27 cellular contexts compared by ENCODE assay signal in the genomic region with DNA sequence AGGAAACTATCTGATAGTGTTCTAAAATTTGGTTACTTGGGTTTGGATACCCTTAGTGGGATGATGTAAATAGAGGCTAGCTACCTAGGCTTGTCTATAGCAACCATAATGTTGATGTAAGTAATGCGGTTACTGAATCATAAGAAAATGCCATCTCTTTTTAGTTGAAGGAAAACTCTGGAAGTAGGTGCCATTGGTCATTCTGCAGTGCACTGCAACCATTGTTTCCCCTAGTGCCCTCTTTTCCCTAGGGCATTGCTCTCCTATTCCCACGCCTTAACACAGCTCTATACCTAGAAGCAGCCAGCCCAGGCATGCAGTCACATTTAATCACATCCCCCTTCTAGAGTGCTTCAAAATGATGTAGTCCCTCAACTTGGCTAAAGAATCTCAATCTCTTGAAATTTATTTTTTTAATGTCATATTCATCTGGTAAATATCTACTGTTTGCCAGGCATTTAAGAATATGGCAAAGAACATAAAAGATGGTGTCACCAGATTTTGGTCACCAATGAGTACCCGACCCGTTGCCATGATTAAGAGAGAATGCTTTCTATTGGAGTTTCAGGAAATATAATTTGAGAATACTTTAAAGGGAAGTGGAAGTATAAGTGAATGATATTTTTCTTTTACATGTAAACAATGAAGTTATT. TPM values are rescaled to one million over a fixed set of nuclear protein-coding genes. Genes with fewer than 3 reads are reported as not detected.
DNase-seq lines count a peak whose midpoint lies in the region; ATAC-seq, FAIRE-seq and TF ChIP-seq lines count a peak whose summit lies in the region.
"Had no signal": no experiment of that assay in that cellular context is flagged by ENCODE, and none has a peak within 500 bp of the region (broad histone marks: within the 10 kb centered on the region; RNA-seq: fewer than 3 reads in every experiment).

No MANE protein-coding gene starts in this region.

- H3K27ac Mint-ChIP-seq in CD8-positive, alpha-beta T cell: no peak overlapping the region
- H3K27ac Mint-ChIP-seq in osteocyte (ENCODE audit: unreplicated experiment): no peak overlapping the region
- H3K27ac Mint-ChIP-seq: activated CD4-positive, alpha-beta memory T cell treated with anti-CD3 and anti-CD28 coated beads, Interleukin-2, amount 10 ng/mL, durations not matched to agents 7 days and 5 days; activated naive CD8-positive, alpha-beta T cell treated with anti-CD3 and anti-CD28 coated beads, Interleukin-2, amount 10 ng/mL, durations not matched to agents 7 days and 5 days; HFFc6; T-helper 1 cell treated with Interleukin-12 subunit alpha and Interleukin-12 subunit beta and Interleukin-4 antibody, amounts not matched to agents 30 μg/mL and 1 μg/mL, for 36 hours had no signal

- H3K27me3 ChIP-seq in CD8-positive, alpha-beta T cell (ENCODE audit: insufficient read depth, low read length): no peaks in the 10 kb centered on the region
- H3K27me3 ChIP-seq in H1 (replicated peaks in 1 of 4; ENCODE audit: control insufficient read depth in 3 of 4, extremely low read depth in 1 of 4, insufficient read depth in 3 of 4, low read length in 3 of 4) (no peaks in the 10 kb centered on the region), mesendoderm (ENCODE audit: insufficient read depth, low read length, poor library complexity) (no peaks in the 10 kb centered on the region)
- H3K27me3 ChIP-seq: ascending aorta, cardiac muscle cell, colonic mucosa, heart left ventricle, tibial artery had no signal

- peaks cover 19% of the 10 kb centered on the region for H3K36me3 ChIP-seq in CD8-positive, alpha-beta T cell (ENCODE audit: insufficient read depth, low read length)
- H3K36me3 ChIP-seq in H1 (ENCODE audit: control insufficient read depth in 2 of 4, insufficient read depth in 4 of 4, low read length in 3 of 4) (peaks cover 9 to 52% (median 36%) of the 10 kb centered on the region in 4 experiments; a peak in 7 of 8 replicates), mesendoderm (ENCODE audit: control insufficient read depth, insufficient read depth, low read length) (no peaks in the 10 kb centered on the region)

- 94% methylated on average over 4 of the region's 4 CpGs; no CpG with 5 or more reads in 1 of the 2 experiments for WGBS in H1 (ENCODE audit: extremely low coverage in 1 of 2, insufficient coverage in 1 of 2, insufficient read length in 1 of 2, insufficient replicate concordance in 2 of 2, low coverage in 1 of 2, low lambda C conversion rate in 2 of 2, missing lambda C conversion rate in 1 of 2), 2 experiments
- WGBS in mesendoderm (ENCODE audit: extremely low coverage, insufficient coverage, low lambda C conversion rate): no CpG with 5 or more reads among the region's 4 CpGs

- CTCF ChIA-PET in CD8-positive, alpha-beta T cell (lab: Charles Lee): interaction anchor here (0.8 to 0.9 kb wide), 2 partner anchors 8 kb away, joined by 3 read pairs; no protein-coding TSS in a partner anchor
- CTCF ChIA-PET in H1 (lab: Charles Lee; ENCODE audit: partially characterized antibody): interaction anchor here (0.6 to 2.7 kb wide), 2 partner anchors 11 to 321 kb away, joined by 3 to 7 read pairs; no protein-coding TSS in a partner anchor

- H3K4me2 ChIP-seq in H1 (ENCODE audit: insufficient read depth in 1 of 2, low read depth in 2 of 2, low read length in 2 of 2) (no peak overlapping the region), mesendoderm (ENCODE audit: low read length) (no peak overlapping the region)

- TF ChIP-seq EP300 in H1 (IDR thresholded peaks at IDR 0.05; ENCODE audit: borderline replicate concordance in 1 of 2, low read depth in 2 of 2, low read length in 2 of 2): no peak

- H2BK15ac ChIP-seq in H1 (ENCODE audit: low read length) (no peak overlapping the region), mesendoderm (replicated peaks; ENCODE audit: low read depth) (no peak overlapping the region)

- H3K4me3 Mint-ChIP-seq in CD8-positive, alpha-beta T cell: no peak overlapping the region
- no peak overlapping the region for H3K4me3 Mint-ChIP-seq in osteocyte (ENCODE audit: unreplicated experiment)
- H3K4me3 Mint-ChIP-seq: activated CD4-positive, alpha-beta memory T cell treated with anti-CD3 and anti-CD28 coated beads, Interleukin-2, amount 10 ng/mL, durations not matched to agents 7 days and 5 days; activated naive CD8-positive, alpha-beta T cell treated with anti-CD3 and anti-CD28 coated beads, Interleukin-2, amount 10 ng/mL, durations not matched to agents 7 days and 5 days; HFFc6; T-helper 1 cell treated with Interleukin-12 subunit alpha and Interleukin-12 subunit beta and Interleukin-4 antibody, amounts not matched to agents 30 μg/mL and 1 μg/mL, for 36 hours had no signal

- no peak for DNase-seq in CD8-positive, alpha-beta T cell
- DNase-seq in H54 (ENCODE audit: insufficient read length, low spot score): no peak
- no peak for DNase-seq in H1 (ENCODE audit: low read depth in 1 of 2, low spot score in 2 of 2)
- DNase-seq in mesendoderm: peak; percentile 3
- no peak for DNase-seq in SHP77 (lab: John Stamatoyannopoulos, UW)
- no peak for DNase-seq in osteocyte (ENCODE audit: extremely low spot score, unreplicated experiment)
- DNase-seq: ACHN; activated CD4-positive, alpha-beta memory T cell treated with anti-CD3 and anti-CD28 coated beads, Interleukin-2, amount 10 ng/mL, durations not matched to agents 7 days and 5 days; activated CD4-positive, alpha-beta T cell treated with anti-CD3 and anti-CD28 coated beads for 1 hour; activated naive CD8-positive, alpha-beta T cell treated with anti-CD3 and anti-CD28 coated beads, Interleukin-2, amount 10 ng/mL, durations not matched to agents 7 days and 5 days; colonic mucosa; COR-L47; DMS79 treated with DMSO at 0.1 percent for 48 hours; effector memory CD4-positive, alpha-beta T cell; heart left ventricle; HFFc6; Karpas-422; NCI-H146; NCI-H2171; NCI-H510A treated with DMSO at 0.1 percent for 48 hours; nucleus accumbens; tibial artery had no signal

- no peak overlapping the region for H3K56ac ChIP-seq in H1 (replicated peaks; ENCODE audit: insufficient read length, low read depth, low read length)
- H3K56ac ChIP-seq in mesendoderm (ENCODE audit: low read length): no peak overlapping the region

- H3K79me1 ChIP-seq in H1 (ENCODE audit: low read depth, low read length): no peaks in the 10 kb centered on the region
- H3K79me1 ChIP-seq in mesendoderm (ENCODE audit: low read length): no peaks in the 10 kb centered on the region

- H3K18ac ChIP-seq in H1 (ENCODE audit: extremely low read depth, low read length): no peak overlapping the region
- no peak overlapping the region for H3K18ac ChIP-seq in mesendoderm (ENCODE audit: low read length)

- H2BK20ac ChIP-seq in H1 (ENCODE audit: low read length): no peak overlapping the region

- no peak overlapping the region for H2BK5ac ChIP-seq in H1 (ENCODE audit: low read depth, low read length)
- H2BK5ac ChIP-seq in mesendoderm (ENCODE audit: low read length): no peak overlapping the region

- H3K9ac ChIP-seq in H1 (replicated peaks in 1 of 4; ENCODE audit: extremely low read depth in 1 of 4, low read depth in 3 of 4, low read length in 3 of 4) (no peak overlapping the region), mesendoderm (ENCODE audit: low read length) (no peak overlapping the region)

- no peak overlapping the region for H4K8ac ChIP-seq in H1 (ENCODE audit: extremely low read depth, insufficient read depth, low read length)
- H4K8ac ChIP-seq in mesendoderm (ENCODE audit: low read depth, low read length): no peak overlapping the region

- no peak overlapping the region for H3K27ac ChIP-seq in CD8-positive, alpha-beta T cell (ENCODE audit: low read depth, low read length)
- H3K27ac ChIP-seq in H1 (ENCODE audit: low read depth, low read length) (no peak overlapping the region), mesendoderm (ENCODE audit: low read depth, low read length) (no peak overlapping the region)
- H3K27ac ChIP-seq: ascending aorta, cardiac muscle cell, colonic mucosa, heart left ventricle, tibial artery had no signal

- ATAC-seq in CD8-positive, alpha-beta T cell: peak; percentile 20
- ATAC-seq in GM21390 (IDR thresholded peaks at IDR 0.05; ENCODE audit: unreplicated experiment): no peak
- ATAC-seq: heart left ventricle, Panc1 had no signal

- H3K9me3 Mint-ChIP-seq in CD8-positive, alpha-beta T cell: no peaks in the 10 kb centered on the region
- H3K9me3 Mint-ChIP-seq in osteocyte (ENCODE audit: unreplicated experiment): no peaks in the 10 kb centered on the region
- H3K9me3 Mint-ChIP-seq: activated CD4-positive, alpha-beta memory T cell treated with anti-CD3 and anti-CD28 coated beads, Interleukin-2, amount 10 ng/mL, durations not matched to agents 7 days and 5 days; activated naive CD8-positive, alpha-beta T cell treated with anti-CD3 and anti-CD28 coated beads, Interleukin-2, amount 10 ng/mL, durations not matched to agents 7 days and 5 days; HFFc6; T-helper 1 cell treated with Interleukin-12 subunit alpha and Interleukin-12 subunit beta and Interleukin-4 antibody, amounts not matched to agents 30 μg/mL and 1 μg/mL, for 36 hours had no signal

- POLR2A ChIA-PET in CD8-positive, alpha-beta T cell (lab: Charles Lee): interaction anchor here (0.8 to 1.0 kb wide), 3 partner anchors 9 to 53 kb away, joined by 3 to 4 read pairs (median 3); partner anchors contain the start of gene PHF3
- POLR2A ChIA-PET in H1 (lab: Charles Lee; ENCODE audit: partially characterized antibody): interaction anchor here (1.2 to 4.7 kb wide), 3 partner anchors 9 to 14 kb away, joined by 3 to 33 read pairs (median 20); no protein-coding TSS in a partner anchor

- intact Hi-C loops in CD8-positive, alpha-beta T cell (cut with DNase I, micrococcal nuclease): no loop called here

- H4K20me1 ChIP-seq in H1 (replicated peaks in 1 of 2; ENCODE audit: control insufficient read depth in 1 of 2, insufficient read depth in 2 of 2, low read length in 2 of 2): peaks cover 0 to 2% of the 10 kb centered on the region in 2 experiments

- H2AFZ ChIP-seq in H1 (ENCODE audit: low read length): no peak overlapping the region

- TF ChIP-seq POLR2A in H54 (IDR thresholded peaks at IDR 0.05; ENCODE audit: low read depth, low read length) (no peak), H1 (IDR thresholded peaks at IDR 0.05; ENCODE audit: control extremely low read depth in 1 of 2, low read depth in 2 of 2, low read length in 2 of 2) (peak in 1 of 2 experiments; percentile 79; a peak in 2 of 3 replicates)

- H3K23ac ChIP-seq in H1 (ENCODE audit: insufficient read length): no peak overlapping the region
- no peak overlapping the region for H3K23ac ChIP-seq in mesendoderm (ENCODE audit: low read length)

- peaks cover 3% of the 10 kb centered on the region for H3K27me3 Mint-ChIP-seq in CD8-positive, alpha-beta T cell (ENCODE audit: low read depth)
- H3K27me3 Mint-ChIP-seq in osteocyte (ENCODE audit: unreplicated experiment): no peaks in the 10 kb centered on the region
- H3K27me3 Mint-ChIP-seq: activated CD4-positive, alpha-beta memory T cell treated with anti-CD3 and anti-CD28 coated beads, Interleukin-2, amount 10 ng/mL, durations not matched to agents 7 days and 5 days; activated naive CD8-positive, alpha-beta T cell treated with anti-CD3 and anti-CD28 coated beads, Interleukin-2, amount 10 ng/mL, durations not matched to agents 7 days and 5 days had no signal

- H3K9me3 ChIP-seq in CD8-positive, alpha-beta T cell (ENCODE audit: low read length): no peaks in the 10 kb centered on the region
- H3K9me3 ChIP-seq in H1 (ENCODE audit: insufficient read depth in 2 of 2, low read depth in 1 of 2, low read length in 1 of 2): no peaks in the 10 kb centered on the region
- H3K9me3 ChIP-seq: ascending aorta, colonic mucosa, heart left ventricle, tibial artery had no signal

- FAIRE-seq in H54 (lab: Jason Lieb, UNC) (peak; percentile 23), H1 (lab: Jason Lieb, UNC) (no peak)

- peaks cover 34% of the 10 kb centered on the region for H3K36me3 Mint-ChIP-seq in CD8-positive, alpha-beta T cell
- H3K36me3 Mint-ChIP-seq in osteocyte (ENCODE audit: unreplicated experiment): peaks cover 39% of the 10 kb centered on the region

- no peak overlapping the region for H4K5ac ChIP-seq in H1 (ENCODE audit: insufficient read length, low read depth, low read length)
- no peak overlapping the region for H4K5ac ChIP-seq in mesendoderm (ENCODE audit: low read length)

- H3K23me2 ChIP-seq in H1 (ENCODE audit: low read depth, low read length): no peaks in the 10 kb centered on the region

- H3K4me1 Mint-ChIP-seq in CD8-positive, alpha-beta T cell (ENCODE audit: low read depth): no peaks in the 10 kb centered on the region
- H3K4me1 Mint-ChIP-seq in osteocyte (ENCODE audit: unreplicated experiment): no peaks in the 10 kb centered on the region

- no peak overlapping the region for H4K91ac ChIP-seq in H1 (replicated peaks; ENCODE audit: insufficient read length, low read length)

- H3K4me3 ChIP-seq in CD8-positive, alpha-beta T cell (ENCODE audit: low read depth, low read length): no peak overlapping the region
- H3K4me3 ChIP-seq in H1 (ENCODE audit: extremely low read depth in 1 of 4, insufficient read depth in 2 of 4, low read depth in 3 of 4, low read length in 4 of 4) (no peak overlapping the region), mesendoderm (ENCODE audit: low read length) (no peak overlapping the region)
- H3K4me3 ChIP-seq: ascending aorta, cardiac muscle cell, colonic mucosa, heart left ventricle, tibial artery had no signal

- no peaks in the 10 kb centered on the region for H3K4me1 ChIP-seq in CD8-positive, alpha-beta T cell (ENCODE audit: insufficient read depth, low read length)
- H3K4me1 ChIP-seq in H1 (replicated peaks in 1 of 4; ENCODE audit: control insufficient read depth in 3 of 4, insufficient read depth in 4 of 4, low read length in 3 of 4) (no peaks in the 10 kb centered on the region), mesendoderm (ENCODE audit: control insufficient read depth, low read depth, low read length) (no peaks in the 10 kb centered on the region)
- H3K4me1 ChIP-seq: ascending aorta, colonic mucosa, tibial artery had no signal

- H3K14ac ChIP-seq in H1 (ENCODE audit: insufficient read length): no peak overlapping the region

- no peak for TF ChIP-seq RAD21 in H1 (IDR thresholded peaks at IDR 0.05 in 1 of 2, conservative IDR thresholded peaks at IDR 0.05 in 1 of 2; ENCODE audit: low read depth in 2 of 2, low read length in 2 of 2)

- no peak for TF ChIP-seq CTCF in CD8-positive, alpha-beta T cell (IDR thresholded peaks at IDR 0.05)
- no peak for TF ChIP-seq CTCF in H1 (IDR thresholded peaks at IDR 0.05; ENCODE audit: control extremely low read depth in 1 of 3, insufficient read depth in 1 of 3, low read depth in 1 of 3, low read length in 3 of 3)
- TF ChIP-seq CTCF in osteocyte (IDR thresholded peaks at IDR 0.05): no peak

- H3K79me2 ChIP-seq in H1 (ENCODE audit: control insufficient read depth in 1 of 2, insufficient read depth in 2 of 2, low read length in 2 of 2) (peaks cover 0 to 10% of the 10 kb centered on the region in 2 experiments; a peak in 1 of 4 replicates), mesendoderm (ENCODE audit: control insufficient read depth, insufficient read depth, low read length) (no peaks in the 10 kb centered on the region)

- H2BK12ac ChIP-seq in H1 (ENCODE audit: low read depth, low read length): no peak overlapping the region

- no peak overlapping the region for H2BK120ac ChIP-seq in H1 (replicated peaks; ENCODE audit: low read depth, low read length)
- no peak overlapping the region for H2BK120ac ChIP-seq in mesendoderm (ENCODE audit: low read depth, low read length)

- H3K4ac ChIP-seq in H1 (replicated peaks; ENCODE audit: insufficient read length, low read depth, low read length) (no peak overlapping the region), mesendoderm (ENCODE audit: low read depth, low read length) (no peak overlapping the region)

- H2AK5ac ChIP-seq in H1 (ENCODE audit: low read depth, low read length) (no peak overlapping the region), mesendoderm (ENCODE audit: low read length) (no peak overlapping the region)

RNA-seq across cellular contexts. Expression of gene PTP4A1, which starts 10.4 kb away (rescaled TPM):
- 100 to 1,000 TPM; 329 to 360 TPM for total RNA-seq in CD8-positive, alpha-beta T cell
- 75.6 and 76.3 TPM in 2 replicates for total RNA-seq in H1 (2021; fragmentation: NEBNext Ultra II Directional; extraction: Animal tissue kit (Norgen Biotek cat#: 25700))
- 8.1 and 21.1 TPM in 2 replicates for polyA plus RNA-seq in H1 (2011; rRNA removed)
- polyA plus RNA-seq in H1 (2011; cell fraction: cytosol; rRNA removed): 13.3 TPM
- polyA plus RNA-seq in H1 (2011; cell fraction: nucleus; rRNA removed): 3.9 TPM
- polyA plus RNA-seq in H1 (2012, experiment 1 of 2): 23.5 to 66.4 TPM (median 30.2 TPM) in 4 replicates
- 8.3 TPM for polyA plus RNA-seq in H1 (2012, experiment 2 of 2)
- 39.0 TPM for polyA plus RNA-seq in H1 (2013, experiment 1 of 2)
- polyA plus RNA-seq in H1 (2013, experiment 2 of 2): 39.7 TPM
- 18.3 and 23.9 TPM in 2 replicates for polyA minus RNA-seq in H1 (2011; rRNA and poly(A)+ RNA removed)
- 21.1 TPM for polyA minus RNA-seq in H1 (2011; cell fraction: cytosol; rRNA and poly(A)+ RNA removed)
- polyA minus RNA-seq in H1 (2011; cell fraction: nucleus; rRNA and poly(A)+ RNA removed): 71.3 TPM
- 62.5 TPM for polyA plus RNA-seq in mesendoderm (2013, experiment 1 of 2)
- 62.7 TPM for polyA plus RNA-seq in mesendoderm (2013, experiment 2 of 2)
- total RNA-seq in osteocyte: 58.7 and 62.4 TPM in 2 replicates

RNA-seq across cellular contexts. Expression of gene PHF3, which starts 52.9 kb away (rescaled TPM):
- 100 to 1,000 TPM; 123 to 126 TPM for total RNA-seq in CD8-positive, alpha-beta T cell
- total RNA-seq in H1 (2021; fragmentation: NEBNext Ultra II Directional; extraction: Animal tissue kit (Norgen Biotek cat#: 25700)): 69.3 and 70.9 TPM in 2 replicates
- polyA plus RNA-seq in H1 (2011; rRNA removed): 6.5 and 10.1 TPM in 2 replicates
- polyA plus RNA-seq in H1 (2011; cell fraction: cytosol; rRNA removed): 14.1 TPM
- 19.3 TPM for polyA plus RNA-seq in H1 (2011; cell fraction: nucleus; rRNA removed)
- polyA plus RNA-seq in H1 (2012, experiment 1 of 2): 18.2 to 36.0 TPM (median 23.5 TPM) in 4 replicates
- polyA plus RNA-seq in H1 (2012, experiment 2 of 2): 0.94 TPM
- polyA plus RNA-seq in H1 (2013, experiment 1 of 2): 35.3 TPM
- polyA plus RNA-seq in H1 (2013, experiment 2 of 2): 34.5 TPM
- 35.0 and 43.7 TPM in 2 replicates for polyA minus RNA-seq in H1 (2011; rRNA and poly(A)+ RNA removed)
- polyA minus RNA-seq in H1 (2011; cell fraction: cytosol; rRNA and poly(A)+ RNA removed): 38.8 TPM
- 162 TPM for polyA minus RNA-seq in H1 (2011; cell fraction: nucleus; rRNA and poly(A)+ RNA removed)
- 33.4 TPM for polyA plus RNA-seq in mesendoderm (2013, experiment 1 of 2)
- polyA plus RNA-seq in mesendoderm (2013, experiment 2 of 2): 34.1 TPM
- 45.9 and 51.5 TPM in 2 replicates for total RNA-seq in osteocyte
